ENCODE assay signal across 1 cellular context in the genomic region with DNA sequence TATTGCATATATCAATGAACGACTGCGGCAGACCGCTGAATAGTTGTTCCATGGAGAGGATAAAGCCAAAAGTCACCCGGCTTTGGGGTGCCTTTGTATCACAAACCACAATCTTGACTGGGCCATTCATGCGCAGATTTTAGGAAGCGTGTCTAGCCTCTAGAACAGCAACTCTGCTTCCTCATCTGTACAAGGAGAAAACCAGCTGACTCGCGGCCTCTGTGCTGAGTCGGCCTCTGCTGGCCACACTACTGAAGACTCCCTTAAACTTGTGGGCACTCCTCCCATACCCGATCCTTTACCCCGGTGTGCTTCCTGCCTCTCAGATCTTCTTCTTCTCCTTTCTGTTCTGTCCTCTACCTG.
TF ChIP-seq lines count a peak whose summit lies in the region.

No MANE protein-coding gene starts in this region.

TF ChIP-seq in SK-N-SH treated with all-trans-retinoic acid at 6 μM for 48 hours, 23 proteins besides CTCF, POLR2A, EP300 and RAD21 (continued from another document):
- TF ChIP-seq TSHZ2 (CRISPR knock-in tag; IDR thresholded peaks at IDR 0.05): no peak
- TF ChIP-seq, protein P1, sequence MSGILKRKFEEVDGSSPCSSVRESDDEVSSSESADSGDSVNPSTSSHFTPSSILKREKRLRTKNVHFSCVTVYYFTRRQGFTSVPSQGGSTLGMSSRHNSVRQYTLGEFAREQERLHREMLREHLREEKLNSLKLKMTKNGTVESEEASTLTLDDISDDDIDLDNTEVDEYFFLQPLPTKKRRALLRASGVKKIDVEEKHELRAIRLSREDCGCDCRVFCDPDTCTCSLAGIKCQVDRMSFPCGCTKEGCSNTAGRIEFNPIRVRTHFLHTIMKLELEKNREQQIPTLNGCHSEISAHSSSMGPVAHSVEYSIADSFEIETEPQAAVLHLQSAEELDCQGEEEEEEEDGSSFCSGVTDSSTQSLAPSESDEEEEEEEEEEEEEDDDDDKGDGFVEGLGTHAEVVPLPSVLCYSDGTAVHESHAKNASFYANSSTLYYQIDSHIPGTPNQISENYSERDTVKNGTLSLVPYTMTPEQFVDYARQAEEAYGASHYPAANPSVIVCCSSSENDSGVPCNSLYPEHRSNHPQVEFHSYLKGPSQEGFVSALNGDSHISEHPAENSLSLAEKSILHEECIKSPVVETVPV (CRISPR knock-in tag; IDR thresholded peaks at IDR 0.05): no peak
- TF ChIP-seq ISL1 (CRISPR knock-in tag; IDR thresholded peaks at IDR 0.05): no peak
- no peak for TF ChIP-seq CREB5 (CRISPR knock-in tag; IDR thresholded peaks at IDR 0.05; ENCODE audit: low read depth)
- no peak for TF ChIP-seq CSDC2 (CRISPR knock-in tag; IDR thresholded peaks at IDR 0.05)
- no peak for TF ChIP-seq ZC3H10 (CRISPR knock-in tag; IDR thresholded peaks at IDR 0.05)
- no peak for TF ChIP-seq BACH2 (CRISPR knock-in tag; IDR thresholded peaks at IDR 0.05; ENCODE audit: borderline replicate concordance)
- no peak for TF ChIP-seq ZNF70 (CRISPR knock-in tag; IDR thresholded peaks at IDR 0.05)
- TF ChIP-seq TCF4 (CRISPR knock-in tag; IDR thresholded peaks at IDR 0.05; ENCODE audit: borderline replicate concordance): no peak
- no peak for TF ChIP-seq RARB (CRISPR knock-in tag; IDR thresholded peaks at IDR 0.05)
- TF ChIP-seq ZNF8 (CRISPR knock-in tag; IDR thresholded peaks at IDR 0.05): no peak
- no peak for TF ChIP-seq ZFP3 (CRISPR knock-in tag; IDR thresholded peaks at IDR 0.05)
